Comparison of ENCODE assay signal across 8 cellular contexts in genomic region chr11:65857500-65858353, GRCh38.
DNase-seq lines count a peak whose midpoint lies in the region; ATAC-seq and TF ChIP-seq lines count a peak whose summit lies in the region.

CFL1 (minus strand) TSS chr11:65858180; CDS start chr11:65858099, 81 bp downstream.

- ATAC-seq in GM19035 (IDR thresholded peaks at IDR 0.05; ENCODE audit: unreplicated experiment): peak; percentile 53
- ATAC-seq in HG03354 (IDR thresholded peaks at IDR 0.05; ENCODE audit: poor library complexity, severe bottlenecking, unreplicated experiment): peak; percentile 53

- H3K4me3 ChIP-seq in choroid plexus epithelial cell (ENCODE audit: low read depth, low read length): peak within 1 kb of the TSS; percentile 92

- peak within 1 kb of the TSS; percentile 96 for H3K27ac ChIP-seq in layer of hippocampus (ENCODE audit: low read depth, low read length)

- no peaks in the 10 kb centered on the region for H3K27me3 ChIP-seq in layer of hippocampus (ENCODE audit: control insufficient read depth, insufficient read depth, low read length)

- TF ChIP-seq CTCF in AG09319 (IDR thresholded peaks at IDR 0.05; ENCODE audit: low read depth, low read length) (no peak), choroid plexus epithelial cell (conservative IDR thresholded peaks at IDR 0.05; ENCODE audit: low read depth, low read length) (no peak)

- peak; percentile 94 for DNase-seq in AG09319 (ENCODE audit: extremely low read depth, low read depth)
- peak; percentile 82 to 96 for DNase-seq in NCI-H524 (lab: John Stamatoyannopoulos, UW)
- DNase-seq in activated CD4-positive, alpha-beta T cell treated with anti-CD3 and anti-CD28 coated beads for 4 hours: peak; percentile 95 to 98
- DNase-seq in choroid plexus epithelial cell (ENCODE audit: low read depth): peak; percentile 99
- DNase-seq in stimulated activated CD4-positive, alpha-beta T cell treated with anti-CD3 and anti-CD28 coated beads, Interleukin-1b, Interleukin-23, amount 100 ng/mL, for 24 hours (ENCODE audit: low read depth in 4 of 4, low spot score in 1 of 4): peak; percentile 83 to 96 (median 90)

Comparison
In these comparisons a context has a peak if more than half of its experiments do, and no peak if none do; other contexts are left out.
1. Peak in every context shown above with its lines: DNase-seq, ATAC-seq, H3K4me3 ChIP-seq and H3K27ac ChIP-seq.